Comparison of ENCODE assay signal across 34 cellular contexts in the genomic region with DNA sequence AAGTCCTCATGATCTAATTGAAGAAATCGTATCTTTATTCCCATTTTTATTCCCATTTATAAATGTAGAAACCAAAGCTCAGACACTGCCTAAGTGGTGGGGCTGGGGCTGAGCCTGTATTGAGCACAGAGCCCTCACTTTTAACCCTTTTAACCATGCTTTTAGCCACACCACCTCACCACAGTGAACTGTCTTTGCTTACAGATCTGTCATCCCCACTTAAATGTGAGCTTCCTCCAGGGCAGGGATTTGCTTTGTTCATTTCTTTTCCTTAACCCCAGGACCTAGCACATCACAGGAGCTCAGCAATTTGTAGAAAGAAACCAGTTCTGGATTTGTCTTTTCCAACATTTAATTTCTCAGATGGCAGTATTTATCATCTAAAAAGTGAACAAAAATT. TPM values are rescaled to one million over a fixed set of nuclear protein-coding genes. Genes with fewer than 3 reads are reported as not detected.
"Had no signal": no experiment of that assay in that cellular context is flagged by ENCODE, and none has a peak within 500 bp of the region (broad histone marks: within the 10 kb centered on the region; RNA-seq: fewer than 3 reads in every experiment).

No MANE protein-coding gene starts in this region.

- ATAC-seq: left colon; left lung; lower lobe of right lung; naive thymus-derived CD8-positive, alpha-beta T cell; right cardiac atrium; sciatic nerve; stimulated activated naive B cell treated with anti-CD40 and anti-IgM and Interleukin-4, amounts not matched to agents 10 μg/mL and 1 μg/mL and 100 μg/mL, for 72 hours; upper lobe of right lung had no signal

- FAIRE-seq: keratinocyte, urothelium cell line had no signal

- H3K9me3 Mint-ChIP-seq: stimulated activated naive CD8-positive, alpha-beta T cell treated with anti-CD3 and anti-CD28 coated beads, Interleukin-15, Interleukin-2, amounts not matched to agents 100 ng/mL and 50 ng/mL, for 24 hours had no signal

- H3K9me3 ChIP-seq: left lung, lower lobe of right lung, neutrophil, suprapubic skin, thoracic aorta, tibial artery, upper lobe of right lung had no signal

- H3K27ac ChIP-seq: left lung, lower lobe of right lung, neutrophil, parathyroid adenoma, skin epidermis, suprapubic skin, thoracic aorta, tibial artery, upper lobe of right lung had no signal

- H3K27ac Mint-ChIP-seq: naive thymus-derived CD8-positive, alpha-beta T cell; nephron; progenitor cell of endocrine pancreas; stimulated activated naive B cell treated with anti-CD40 and anti-IgM and Interleukin-4, amounts not matched to agents 10 μg/mL and 1 μg/mL and 100 μg/mL, for 72 hours; stimulated activated naive CD8-positive, alpha-beta T cell treated with anti-CD3 and anti-CD28 coated beads, Interleukin-15, Interleukin-2, amounts not matched to agents 100 ng/mL and 50 ng/mL, for 24 hours had no signal

- H2AFZ ChIP-seq: parathyroid adenoma had no signal

- H3K36me3 ChIP-seq: left lung, lower lobe of right lung, neutrophil, suprapubic skin, thoracic aorta, tibial artery, upper lobe of right lung had no signal

- H3K79me2 ChIP-seq: parathyroid adenoma had no signal

- H3K27me3 Mint-ChIP-seq: progenitor cell of endocrine pancreas had no signal

- H3K4me3 ChIP-seq: left lung, lower lobe of right lung, skin epidermis, suprapubic skin, thoracic aorta, tibial artery, upper lobe of right lung had no signal

- H3K9ac ChIP-seq: parathyroid adenoma had no signal

- H3K4me3 Mint-ChIP-seq: naive thymus-derived CD8-positive, alpha-beta T cell; nephron; neural crest cell; stimulated activated naive B cell treated with anti-CD40 and anti-IgM and Interleukin-4, amounts not matched to agents 10 μg/mL and 1 μg/mL and 100 μg/mL, for 72 hours; stimulated activated naive CD8-positive, alpha-beta T cell treated with anti-CD3 and anti-CD28 coated beads, Interleukin-15, Interleukin-2, amounts not matched to agents 100 ng/mL and 50 ng/mL, for 24 hours had no signal

- DNase-seq: hippocampal formation; left colon; left lung; lower lobe of right lung; mammary epithelial cell; mesenchymal stem cell; naive thymus-derived CD8-positive, alpha-beta T cell; occipital lobe; right cardiac atrium; stimulated activated CD4-positive, alpha-beta T cell treated with anti-CD3 and anti-CD28 coated beads, Interleukin-12 subunit alpha, Interleukin-12 subunit beta, amount 100 ng/mL, for 4 hours; stimulated activated CD4-positive, alpha-beta T cell treated with anti-CD3 and anti-CD28 coated beads, Interleukin-15, amount 100 ng/mL, for 24 hours; stimulated activated CD4-positive, alpha-beta T cell treated with anti-CD3 and anti-CD28 coated beads, Interleukin-2, amount 100 ng/mL, for 24 hours; stimulated activated CD4-positive, alpha-beta T cell treated with anti-CD3 and anti-CD28 coated beads, Interleukin-4, amount 100 ng/mL, for 1 hour; stimulated activated naive B cell treated with anti-CD40 and anti-IgM and Interleukin-4, amounts not matched to agents 10 μg/mL and 1 μg/mL and 100 μg/mL, for 72 hours; tibial artery; trophoblast cell; upper lobe of right lung had no signal

- H3K4me1 ChIP-seq: left lung, lower lobe of right lung, tibial artery, upper lobe of right lung had no signal

RNA-seq across cellular contexts. Expression of a gene that starts 2.1 kb away (rescaled TPM):
- total RNA-seq: left colon; left lung; liver; lower lobe of right lung; mammary epithelial cell; mucosa of gallbladder; naive thymus-derived CD8-positive, alpha-beta T cell; neural crest cell; occipital lobe; osteocyte; progenitor cell of endocrine pancreas; pulmonary artery endothelial cell; renal cortical epithelial cell; right cardiac atrium; sciatic nerve; suprapubic skin; thoracic aorta; upper lobe of right lung had no signal
- polyA plus RNA-seq: keratinocyte; liver; mammary epithelial cell; naive thymus-derived CD8-positive, alpha-beta T cell; right cardiac atrium had no signal
